15 cellular contexts compared by ENCODE assay signal in genomic region chr9:130872912-130873503, GRCh38. TPM values are rescaled to one million over a fixed set of nuclear protein-coding genes. Genes with fewer than 3 reads are reported as not detected.
DNase-seq lines count a peak whose midpoint lies in the region; ATAC-seq and TF ChIP-seq lines count a peak whose summit lies in the region.
"Had no signal": no experiment of that assay in that cellular context is flagged by ENCODE, and none has a peak within 500 bp of the region (broad histone marks: within the 10 kb centered on the region; RNA-seq: fewer than 3 reads in every experiment).

No MANE protein-coding gene starts in this region.

- no CpG with 5 or more reads among the region's 15 CpGs for WGBS in H9 (ENCODE audit: extremely low coverage, insufficient read length, low lambda C conversion rate)

- no peak overlapping the region for H3K14ac ChIP-seq in H9 (ENCODE audit: insufficient read depth, low read length)

- H3K27me3 Mint-ChIP-seq in H9 (ENCODE audit: low read depth), result no peaks in the 10 kb centered on the region
- H3K27me3 Mint-ChIP-seq in Calu3 (ENCODE audit: unreplicated experiment), result no peaks in the 10 kb centered on the region
- H3K27me3 Mint-ChIP-seq: activated CD4-positive, alpha-beta T cell treated with anti-CD3 and anti-CD28 coated beads, Interleukin-2, amount 10 ng/mL, durations not matched to agents 24 days and 14 days had no signal

- no peaks in the 10 kb centered on the region for H3K23me2 ChIP-seq in H9 (ENCODE audit: insufficient read length, low read depth, low read length, poor library complexity, severe bottlenecking)

- H3K27ac Mint-ChIP-seq in H9, result peak overlapping the region in 2 of 3 experiments; percentile 8 to 70; a peak in 2 of 7 replicates
- H3K27ac Mint-ChIP-seq in Calu3 (ENCODE audit: unreplicated experiment), result no peak overlapping the region
- H3K27ac Mint-ChIP-seq: activated CD4-positive, alpha-beta T cell treated with anti-CD3 and anti-CD28 coated beads, Interleukin-2, amount 10 ng/mL, durations not matched to agents 24 days and 14 days had no signal

- no peaks in the 10 kb centered on the region for H3K9me3 Mint-ChIP-seq in H9
- no peaks in the 10 kb centered on the region for H3K9me3 Mint-ChIP-seq in Calu3 (ENCODE audit: low read depth, unreplicated experiment)
- H3K9me3 Mint-ChIP-seq: activated CD4-positive, alpha-beta T cell treated with anti-CD3 and anti-CD28 coated beads, Interleukin-2, amount 10 ng/mL, durations not matched to agents 24 days and 14 days; nephron progenitor cell had no signal

- DNase-seq in H9 (no peak), caudate nucleus (lab: John Stamatoyannopoulos, UW) (peak in 46 of 61 donors; percentile 6 to 80 (median 52)), inferior parietal cortex (ENCODE audit: extremely low spot score) (peak; percentile 74), sciatic nerve (ENCODE audit: low spot score) (no peak), NCI-H1105 treated with DMSO at 0.1 percent for 48 hours (lab: John Stamatoyannopoulos, UW) (no peak), A172 (ENCODE audit: low spot score) (no peak), Calu3 (no peak)
- DNase-seq: activated CD4-positive, alpha-beta T cell treated with anti-CD3 and anti-CD28 coated beads, Interleukin-2, amount 10 ng/mL, durations not matched to agents 24 days and 14 days; NCI-H1436 treated with DMSO at 0.1 percent for 48 hours; nephron progenitor cell; stimulated activated CD8-positive, alpha-beta memory T cell treated with anti-CD3 and anti-CD28 coated beads, Interleukin-4, amount 100 ng/mL, for 48 hours had no signal

- no peak overlapping the region for H3K9ac ChIP-seq in H9 (ENCODE audit: extremely low read depth, insufficient read length, low read length)

- H3K4me1 Mint-ChIP-seq in H9, result no peaks in the 10 kb centered on the region
- H3K4me1 Mint-ChIP-seq in Calu3 (ENCODE audit: low read depth, unreplicated experiment), result no peaks in the 10 kb centered on the region
- H3K4me1 Mint-ChIP-seq: activated CD4-positive, alpha-beta T cell treated with anti-CD3 and anti-CD28 coated beads, Interleukin-2, amount 10 ng/mL, durations not matched to agents 24 days and 14 days had no signal

- TF ChIP-seq CTCF in H9 (conservative IDR thresholded peaks at IDR 0.05) (no peak), Calu3 (IDR thresholded peaks at IDR 0.05; ENCODE audit: unreplicated experiment) (no peak)

- no peak overlapping the region for H3K23ac ChIP-seq in H9 (ENCODE audit: insufficient read length, low read depth, low read length)

- no peak overlapping the region for H2BK12ac ChIP-seq in H9 (ENCODE audit: insufficient read length, low read depth, low read length)

- H3K79me1 ChIP-seq in H9 (ENCODE audit: insufficient read depth, low read depth, low read length, poor library complexity, severe bottlenecking), result no peaks in the 10 kb centered on the region

- no peaks in the 10 kb centered on the region for H3K27me3 ChIP-seq in H9 (ENCODE audit: insufficient read depth, low read length)

- H4K5ac ChIP-seq in H9 (ENCODE audit: insufficient read length, low read depth, low read length), result no peak overlapping the region

- BruUV-seq in Calu3 (replicated peaks; lab: Mats Ljungman, UMichigan), result no TSS peak

- no peak overlapping the region for H2BK120ac ChIP-seq in H9 (ENCODE audit: low read depth, low read length, poor library complexity, severe bottlenecking)

- H3K4me1 ChIP-seq in H9 (ENCODE audit: insufficient read depth, low read length), result no peaks in the 10 kb centered on the region

- no peaks in the 10 kb centered on the region for H4K20me1 ChIP-seq in H9 (ENCODE audit: control insufficient read depth, insufficient read depth, insufficient read length)

- peaks cover 42 to 78% (median 75%) of the 10 kb centered on the region in 3 experiments for H3K36me3 Mint-ChIP-seq in H9 (ENCODE audit: insufficient read depth in 1 of 3, low read depth in 3 of 3)
- peaks cover 15% of the 10 kb centered on the region for H3K36me3 Mint-ChIP-seq in Calu3 (ENCODE audit: insufficient read depth, unreplicated experiment)

- no peak overlapping the region for H4K8ac ChIP-seq in H9 (replicated peaks; ENCODE audit: insufficient read length, low read depth, low read length)

- no peak overlapping the region for H2BK5ac ChIP-seq in H9 (ENCODE audit: insufficient read length, low read length)

- H2BK20ac ChIP-seq in H9 (ENCODE audit: low read depth, low read length, poor library complexity, severe bottlenecking), result no peak overlapping the region

- H3K56ac ChIP-seq in H9 (ENCODE audit: insufficient read length, low read depth, low read length), result no peak overlapping the region

- H3K4ac ChIP-seq in H9 (ENCODE audit: low read depth, low read length), result no peak overlapping the region

- no peaks in the 10 kb centered on the region for H3K9me3 ChIP-seq in H9 (ENCODE audit: control insufficient read depth, low read depth, low read length)

- H3K4me3 Mint-ChIP-seq in H9 (no peak overlapping the region), Calu3 (ENCODE audit: low read depth, unreplicated experiment) (no peak overlapping the region)
- H3K4me3 Mint-ChIP-seq: activated CD4-positive, alpha-beta T cell treated with anti-CD3 and anti-CD28 coated beads, Interleukin-2, amount 10 ng/mL, durations not matched to agents 24 days and 14 days; nephron progenitor cell had no signal

- peak; percentile 46 for ATAC-seq in sciatic nerve
- ATAC-seq in GM21360 (IDR thresholded peaks at IDR 0.05; ENCODE audit: unreplicated experiment), result no peak
- ATAC-seq: HCT116 had no signal

- CTCF ChIA-PET in Calu3 (lab: Charles Lee), result no interaction called here

- no peak overlapping the region for H3K4me2 ChIP-seq in H9 (ENCODE audit: insufficient read depth, insufficient read length, low read length)

- H3K18ac ChIP-seq in H9 (ENCODE audit: insufficient read length, low read depth, low read length), result no peak overlapping the region

- no peak overlapping the region for H3T11ph ChIP-seq in H9 (ENCODE audit: low read length)

- H3K27ac ChIP-seq in H9 (ENCODE audit: insufficient read length, low read depth, low read length), result no peak overlapping the region
- H3K27ac ChIP-seq in caudate nucleus (ENCODE audit: low read depth, low read length), result peak overlapping the region; percentile 87

- no peak overlapping the region for H2AK5ac ChIP-seq in H9 (ENCODE audit: insufficient read length, low read length)

- H4K91ac ChIP-seq in H9 (ENCODE audit: insufficient read length, low read depth, low read length), result no peak overlapping the region

- H2BK15ac ChIP-seq in H9 (ENCODE audit: low read depth, low read length), result no peak overlapping the region

- intact Hi-C loops in sciatic nerve (cut with DNase I), result no loop called here
- intact Hi-C loops in Calu3 (cut with micrococcal nuclease; ENCODE audit: unreplicated experiment), result no loop called here

- no peak overlapping the region for H2AFZ ChIP-seq in H9 (ENCODE audit: low read length)

- H3K79me2 ChIP-seq in H9 (ENCODE audit: insufficient read depth, low read length), result no peaks in the 10 kb centered on the region

RNA-seq across cellular contexts. Expression of gene QRFP, which starts 23.6 kb away (rescaled TPM):
- total RNA-seq in H9 (2021) (not detected in 2 replicates), sciatic nerve (not detected), Calu3 (2022) (not detected in 2 replicates)
- not detected in 2 replicates for total RNA-seq in A172 (2014; rRNA removed; shearing (Covaris generic))
- total RNA-seq: activated CD4-positive, alpha-beta T cell treated with anti-CD3 and anti-CD28 coated beads, Interleukin-2, amount 10 ng/mL, durations not matched to agents 24 days and 14 days; Daoy; fibroblast of lung had no signal

RNA-seq across cellular contexts. Expression of gene ABL1, which starts 38.0 kb away (rescaled TPM):
- total RNA-seq in H9 (2021) (79.4 and 83.6 TPM in 2 replicates), sciatic nerve (85.8 TPM), Calu3 (2022) (29.6 and 30.0 TPM in 2 replicates)
- total RNA-seq in A172 (2014; rRNA removed; shearing (Covaris generic)), result 6.8 and 13.1 TPM in 2 replicates

Comparison
In these comparisons a context has a peak if more than half of its experiments do, and no peak if none do; other contexts are left out.
1. DNase-seq: peak in caudate nucleus (46 of 61) and inferior parietal cortex (single experiment); none in H9 (single experiment), sciatic nerve (single experiment), NCI-H1105 treated with DMSO at 0.1 percent for 48 hours (single experiment), A172 (single experiment) and Calu3 (single experiment).